19 cellular contexts compared by ENCODE assay signal in genomic region chr3:71484452-71484851, GRCh38.
A peak's percentile ranks its signal among the peaks of the same experiment; 100 is the strongest.
DNase-seq lines count a peak whose midpoint lies in the region; ATAC-seq, FAIRE-seq and TF ChIP-seq lines count a peak whose summit lies in the region.
"Had no signal": no experiment of that assay in that cellular context is flagged by ENCODE, and none has a peak within 500 bp of the region (broad histone marks: within the 10 kb centered on the region; RNA-seq: fewer than 3 reads in every experiment).

No MANE protein-coding gene starts in this region.

- DNase-seq in activated CD4-positive, alpha-beta memory T cell treated with anti-CD3 and anti-CD28 coated beads for 36 hours = no peak
- DNase-seq in activated CD4-positive, alpha-beta memory T cell treated with anti-CD3 and anti-CD28 coated beads, Interleukin-2, amount 10 ng/mL, durations not matched to agents 7 days and 5 days = no peak
- DNase-seq in CD4-positive, alpha-beta T cell = no peak
- no peak for DNase-seq in T-cell
- DNase-seq in coronary artery (ENCODE audit: low spot score) = no peak
- no peak for DNase-seq in psoas muscle
- DNase-seq in retina = no peak
- DNase-seq: Caco-2, DMS53, H9, Kasumi-1, MM.1S, NCI-H1092 treated with DMSO at 0.1 percent for 48 hours, NCI-H2227 treated with DMSO at 0.1 percent for 48 hours, NCI-H524 had no signal

- H3K4me3 ChIP-seq in coronary artery (no peak overlapping the region), psoas muscle (no peak overlapping the region)
- H3K4me3 ChIP-seq: A549; BLaER1 treated with 17β-estradiol and CSF1 and Interleukin-3, amounts not matched to agents 10 nM and 100 nM had no signal

- no peaks in the 10 kb centered on the region for H3K27me3 Mint-ChIP-seq in activated CD4-positive, alpha-beta memory T cell treated with anti-CD3 and anti-CD28 coated beads for 36 hours
- H3K27me3 Mint-ChIP-seq in activated CD4-positive, alpha-beta memory T cell treated with anti-CD3 and anti-CD28 coated beads, Interleukin-2, amount 10 ng/mL, durations not matched to agents 7 days and 5 days = no peaks in the 10 kb centered on the region
- H3K27me3 Mint-ChIP-seq in CD4-positive, alpha-beta T cell = no peaks in the 10 kb centered on the region
- no peaks in the 10 kb centered on the region for H3K27me3 Mint-ChIP-seq in T-cell

- CTCF ChIA-PET in activated CD4-positive, alpha-beta memory T cell treated with anti-CD3 and anti-CD28 coated beads for 36 hours (lab: Charles Lee) = no interaction called here
- CTCF ChIA-PET in activated CD4-positive, alpha-beta memory T cell treated with anti-CD3 and anti-CD28 coated beads, Interleukin-2, amount 10 ng/mL, durations not matched to agents 7 days and 5 days (lab: Charles Lee) = no interaction called here
- CTCF ChIA-PET in CD4-positive, alpha-beta T cell (lab: Charles Lee) = interaction anchor here (2.3 kb wide), 1 partner anchor 28 kb away, joined by 6 read pairs; no protein-coding TSS in a partner anchor
- CTCF ChIA-PET in T-cell (lab: Charles Lee) = interaction anchor here in 1 of 2 donors (3.6 kb wide), 1 partner anchor 29 kb away, joined by 13 read pairs; no protein-coding TSS in a partner anchor

- intact Hi-C loops in activated CD4-positive, alpha-beta memory T cell treated with anti-CD3 and anti-CD28 coated beads for 36 hours (cut with micrococcal nuclease) = no loop called here
- intact Hi-C loops in CD4-positive, alpha-beta T cell (cut with DNase I, micrococcal nuclease) = no loop called here
- intact Hi-C loops in psoas muscle (cut with DNase I) = no loop called here

- ATAC-seq in CD4-positive, alpha-beta T cell (ENCODE audit: poor library complexity) = no peak
- ATAC-seq in T-cell (replicated peaks in 1 of 4) (no peak), psoas muscle (no peak)
- ATAC-seq: A549, Panc1 had no signal

- H3K27me3 ChIP-seq in CD4-positive, alpha-beta T cell (ENCODE audit: control insufficient read depth, insufficient read depth, low read length) = no peaks in the 10 kb centered on the region
- no peaks in the 10 kb centered on the region for H3K27me3 ChIP-seq in psoas muscle (ENCODE audit: insufficient read depth in 3 of 3, low read length in 2 of 3)
- H3K27me3 ChIP-seq: BLaER1 treated with 17β-estradiol and CSF1 and Interleukin-3, amounts not matched to agents 10 nM and 100 nM had no signal

- H3K9me3 ChIP-seq in CD4-positive, alpha-beta T cell (ENCODE audit: control insufficient read depth, low read length) = no peaks in the 10 kb centered on the region
- H3K9me3 ChIP-seq in psoas muscle = no peaks in the 10 kb centered on the region
- H3K9me3 ChIP-seq: A549; BLaER1 treated with 17β-estradiol and CSF1 and Interleukin-3, amounts not matched to agents 10 nM and 100 nM; Caco-2 had no signal

- WGBS in psoas muscle, 3 donors = 85 to 99% (median 96%) methylated on average over 5 of the region's 5 CpGs

- POLR2A ChIA-PET in activated CD4-positive, alpha-beta memory T cell treated with anti-CD3 and anti-CD28 coated beads for 36 hours (lab: Charles Lee) = no interaction called here
- POLR2A ChIA-PET in activated CD4-positive, alpha-beta memory T cell treated with anti-CD3 and anti-CD28 coated beads, Interleukin-2, amount 10 ng/mL, durations not matched to agents 7 days and 5 days (lab: Charles Lee) = interaction anchor here (2.0 kb wide), 1 partner anchor 11 kb away, joined by 7 read pairs; no protein-coding TSS in a partner anchor
- POLR2A ChIA-PET in CD4-positive, alpha-beta T cell (lab: Charles Lee) = interaction anchor here (2.8 kb wide), 1 partner anchor 29 kb away, joined by 13 read pairs; no protein-coding TSS in a partner anchor
- POLR2A ChIA-PET in T-cell (lab: Charles Lee) = interaction anchor here (0.5 to 1.1 kb wide), 2 partner anchors 24 to 176 kb away, joined by 3 to 4 read pairs; no protein-coding TSS in a partner anchor

- no peak for TF ChIP-seq CTCF in CD4-positive, alpha-beta T cell (IDR thresholded peaks at IDR 0.05)
- no peak for TF ChIP-seq CTCF in coronary artery (IDR thresholded peaks at IDR 0.05)
- TF ChIP-seq CTCF in psoas muscle (IDR thresholded peaks at IDR 0.05) = no peak

- no peak overlapping the region for H3K4me3 Mint-ChIP-seq in activated CD4-positive, alpha-beta memory T cell treated with anti-CD3 and anti-CD28 coated beads for 36 hours
- no peak overlapping the region for H3K4me3 Mint-ChIP-seq in activated CD4-positive, alpha-beta memory T cell treated with anti-CD3 and anti-CD28 coated beads, Interleukin-2, amount 10 ng/mL, durations not matched to agents 7 days and 5 days
- H3K4me3 Mint-ChIP-seq in CD4-positive, alpha-beta T cell = peak overlapping the region; percentile 28
- H3K4me3 Mint-ChIP-seq in T-cell = peak overlapping the region in 1 of 3 donors; percentile 67
- H3K4me3 Mint-ChIP-seq: H9 had no signal

- FAIRE-seq in islet of Langerhans (lab: Jason Lieb, UNC) = peak; percentile 9

- no peaks in the 10 kb centered on the region for H3K4me1 ChIP-seq in psoas muscle
- H3K4me1 ChIP-seq: A549; BLaER1 treated with 17β-estradiol and CSF1 and Interleukin-3, amounts not matched to agents 10 nM and 100 nM; Caco-2 had no signal

- H3K4me1 Mint-ChIP-seq in activated CD4-positive, alpha-beta memory T cell treated with anti-CD3 and anti-CD28 coated beads for 36 hours (ENCODE audit: low read depth) = peaks cover 84% of the 10 kb centered on the region
- peaks cover 29% of the 10 kb centered on the region for H3K4me1 Mint-ChIP-seq in activated CD4-positive, alpha-beta memory T cell treated with anti-CD3 and anti-CD28 coated beads, Interleukin-2, amount 10 ng/mL, durations not matched to agents 7 days and 5 days
- peaks cover 98% of the 10 kb centered on the region for H3K4me1 Mint-ChIP-seq in CD4-positive, alpha-beta T cell (ENCODE audit: low read depth)
- H3K4me1 Mint-ChIP-seq in T-cell = peaks cover 91 to 96% (median 93%) of the 10 kb centered on the region in 3 donors

- peak overlapping the region; percentile 56 for H3K27ac ChIP-seq in CD4-positive, alpha-beta T cell (ENCODE audit: low read depth, low read length)
- no peak overlapping the region for H3K27ac ChIP-seq in coronary artery
- H3K27ac ChIP-seq in psoas muscle = no peak overlapping the region
- H3K27ac ChIP-seq: A549; BLaER1 treated with 17β-estradiol and CSF1 and Interleukin-3, amounts not matched to agents 10 nM and 100 nM had no signal

- peak overlapping the region; percentile 51 for H3K27ac Mint-ChIP-seq in activated CD4-positive, alpha-beta memory T cell treated with anti-CD3 and anti-CD28 coated beads for 36 hours
- no peak overlapping the region for H3K27ac Mint-ChIP-seq in activated CD4-positive, alpha-beta memory T cell treated with anti-CD3 and anti-CD28 coated beads, Interleukin-2, amount 10 ng/mL, durations not matched to agents 7 days and 5 days
- peak overlapping the region; percentile 95 for H3K27ac Mint-ChIP-seq in CD4-positive, alpha-beta T cell
- peak overlapping the region; percentile 97 to 98 for H3K27ac Mint-ChIP-seq in T-cell

- no peaks in the 10 kb centered on the region for H3K36me3 ChIP-seq in psoas muscle (ENCODE audit: insufficient read depth in 1 of 2, low read depth in 1 of 2)
- H3K36me3 ChIP-seq: BLaER1 treated with 17β-estradiol and CSF1 and Interleukin-3, amounts not matched to agents 10 nM and 100 nM had no signal

- H3K36me3 Mint-ChIP-seq in activated CD4-positive, alpha-beta memory T cell treated with anti-CD3 and anti-CD28 coated beads for 36 hours = no peaks in the 10 kb centered on the region
- H3K36me3 Mint-ChIP-seq in activated CD4-positive, alpha-beta memory T cell treated with anti-CD3 and anti-CD28 coated beads, Interleukin-2, amount 10 ng/mL, durations not matched to agents 7 days and 5 days (ENCODE audit: low read depth) = no peaks in the 10 kb centered on the region
- H3K36me3 Mint-ChIP-seq in CD4-positive, alpha-beta T cell (ENCODE audit: low read depth) = peaks cover 55% of the 10 kb centered on the region
- H3K36me3 Mint-ChIP-seq in T-cell = peaks cover 27% of the 10 kb centered on the region

- H3K9me3 Mint-ChIP-seq in activated CD4-positive, alpha-beta memory T cell treated with anti-CD3 and anti-CD28 coated beads for 36 hours = no peaks in the 10 kb centered on the region
- no peaks in the 10 kb centered on the region for H3K9me3 Mint-ChIP-seq in activated CD4-positive, alpha-beta memory T cell treated with anti-CD3 and anti-CD28 coated beads, Interleukin-2, amount 10 ng/mL, durations not matched to agents 7 days and 5 days
- no peaks in the 10 kb centered on the region for H3K9me3 Mint-ChIP-seq in CD4-positive, alpha-beta T cell
- no peaks in the 10 kb centered on the region for H3K9me3 Mint-ChIP-seq in T-cell
- H3K9me3 Mint-ChIP-seq: H9 had no signal
